In genomic region chr2:101704046-101704466, GRCh38 we compare ENCODE assay signal across 8 cellular contexts. TPM values are rescaled to one million over a fixed set of nuclear protein-coding genes. Genes with fewer than 3 reads are reported as not detected.
DNase-seq lines count a peak whose midpoint lies in the region; TF ChIP-seq lines count a peak whose summit lies in the region.

No MANE protein-coding gene starts in this region.

- H3K27me3 ChIP-seq in KMS-11 (ENCODE audit: insufficient read depth, low read depth): no peaks in the 10 kb centered on the region

- peaks cover 61% of the 10 kb centered on the region for H3K4me1 ChIP-seq in KMS-11 (ENCODE audit: low read depth, poor library complexity, severe bottlenecking)

- H2AFZ ChIP-seq in KMS-11 (ENCODE audit: low read depth): no peak overlapping the region

- peaks cover 71% of the 10 kb centered on the region for H3K79me2 ChIP-seq in KMS-11 (ENCODE audit: insufficient read depth, low read depth)

- H3K4me2 ChIP-seq in KMS-11: 0 out of 2 replicates have a peak overlapping the region, but pooled peaks have one; percentile 1

- TF ChIP-seq CTCF in KMS-11 (conservative IDR thresholded peaks at IDR 0.05; ENCODE audit: low read depth, low read length): no peak

- no peak overlapping the region for H3K4me3 ChIP-seq in KMS-11 (IDR thresholded peaks at IDR 0.05; ENCODE audit: insufficient read depth, low read depth, low read length)

- 0 out of 2 replicates have a peak, but pooled peaks cover 11% of the 10 kb centered on the region for H4K20me1 ChIP-seq in KMS-11 (ENCODE audit: insufficient read depth)

- no peak overlapping the region for H3K27ac ChIP-seq in KMS-11

- H3K36me3 ChIP-seq in KMS-11 (ENCODE audit: insufficient read depth): no peaks in the 10 kb centered on the region

- DNase-seq in AG08396 (ENCODE audit: low spot score): peak; percentile 63
- DNase-seq in central memory CD4-positive, alpha-beta T cell: peak; percentile 35
- DNase-seq in myocyte (ENCODE audit: low read depth): peak; percentile 60
- no peak for DNase-seq in cerebellum (ENCODE audit: low spot score)
- no peak for DNase-seq in HuH-7 (ENCODE audit: low spot score)
- DNase-seq in activated effector memory CD4-positive, alpha-beta T cell treated with Interleukin-2 at 50 U/mL for 16 hours: no peak
- no peak for DNase-seq in NCI-H1417 treated with DMSO at 0.1 percent for 48 hours (lab: John Stamatoyannopoulos, UW)

- H3K9ac ChIP-seq in KMS-11: no peak overlapping the region

RNA-seq across cellular contexts. Expression of gene MAP4K4, which starts 6.5 kb away (rescaled TPM):
- 133 and 207 TPM in 2 replicates for total RNA-seq in myocyte
- 140 TPM for polyA plus RNA-seq in myocyte (2012)
- 190 TPM for total RNA-seq in cerebellum

Comparison
In these comparisons a context has a peak if more than half of its experiments do, and no peak if none do; other contexts are left out.
1. DNase-seq: peak in AG08396 (single experiment), central memory CD4-positive, alpha-beta T cell (single experiment) and myocyte (single experiment); none in cerebellum (single experiment), HuH-7 (single experiment), activated effector memory CD4-positive, alpha-beta T cell treated with Interleukin-2 at 50 U/mL for 16 hours (single experiment) and NCI-H1417 treated with DMSO at 0.1 percent for 48 hours (single experiment).